Comparison of ENCODE assay signal across 12 cellular contexts in genomic region chr9:89750117-89750551, GRCh38.
A peak's percentile ranks its signal among the peaks of the same experiment; 100 is the strongest.
DNase-seq lines count a peak whose midpoint lies in the region; ATAC-seq and TF ChIP-seq lines count a peak whose summit lies in the region.
"Had no signal": no experiment of that assay in that cellular context is flagged by ENCODE, and none has a peak within 500 bp of the region (broad histone marks: within the 10 kb centered on the region; RNA-seq: fewer than 3 reads in every experiment).

No MANE protein-coding gene starts in this region.

- H3K4me2 ChIP-seq in MM.1S (ENCODE audit: low read depth, low read length) = no peak overlapping the region

- ATAC-seq in stimulated activated effector memory CD8-positive, alpha-beta T cell treated with anti-CD3 and anti-CD28 coated beads, Interleukin-12 subunit alpha, Interleukin-12 subunit beta, amount 100 ng/mL, for 72 hours = no peak
- ATAC-seq: activated T-cell treated with anti-CD3 and anti-CD28 coated beads, Interleukin-2, amount 50 U/mL, for 4 hours had no signal

- H3K36me3 Mint-ChIP-seq in endodermal cell (ENCODE audit: low read depth) (no peaks in the 10 kb centered on the region), neural crest cell (ENCODE audit: low read depth) (no peaks in the 10 kb centered on the region)
- H3K36me3 Mint-ChIP-seq in stimulated activated effector memory CD8-positive, alpha-beta T cell treated with anti-CD3 and anti-CD28 coated beads, Interleukin-12 subunit alpha, Interleukin-12 subunit beta, amount 100 ng/mL, for 72 hours = no peaks in the 10 kb centered on the region
- H3K36me3 Mint-ChIP-seq: CD14-positive monocyte had no signal

- H3K9ac ChIP-seq in endodermal cell (ENCODE audit: extremely low read depth, low read length, poor library complexity, severe bottlenecking) = no peak overlapping the region
- no peak overlapping the region for H3K9ac ChIP-seq in MM.1S (ENCODE audit: low read length)

- H3K9me3 ChIP-seq in endodermal cell (ENCODE audit: control insufficient read depth, low read length) = no peaks in the 10 kb centered on the region
- H3K9me3 ChIP-seq in MM.1S (replicated peaks; ENCODE audit: insufficient read depth, low read length) = no peaks in the 10 kb centered on the region

- no peaks in the 10 kb centered on the region for H3K79me2 ChIP-seq in MM.1S (ENCODE audit: low read length)

- no peaks in the 10 kb centered on the region for H3K4me1 ChIP-seq in endodermal cell (ENCODE audit: control insufficient read depth, insufficient read depth, low read length)
- H3K4me1 ChIP-seq in MM.1S (ENCODE audit: low read length) = peaks cover 5% of the 10 kb centered on the region; the same call in 1 of the 2 replicates

- no peaks in the 10 kb centered on the region for H3K27me3 Mint-ChIP-seq in endodermal cell (ENCODE audit: insufficient read depth)
- peaks cover 10% of the 10 kb centered on the region for H3K27me3 Mint-ChIP-seq in neural crest cell (ENCODE audit: low read depth)
- H3K27me3 Mint-ChIP-seq: central memory CD8-positive, alpha-beta T cell had no signal

- WGBS in endodermal cell (ENCODE audit: insufficient coverage in 1 of 2, insufficient read length in 1 of 2), 2 experiments = 90 to 92% methylated on average over 2 to 9 of the region's 9 CpGs

- no peak overlapping the region for H2AFZ ChIP-seq in MM.1S (ENCODE audit: low read length)

- no peak overlapping the region for H3K4me3 ChIP-seq in endodermal cell (ENCODE audit: low read length)
- no peak overlapping the region for H3K4me3 ChIP-seq in MM.1S (ENCODE audit: low read length)

- H3K27ac ChIP-seq in endodermal cell (ENCODE audit: low read depth, low read length) (peak overlapping the region; percentile 47), MM.1S (ENCODE audit: low read length) (no peak overlapping the region)

- H3K27me3 ChIP-seq in endodermal cell (ENCODE audit: control insufficient read depth, insufficient read depth, low read length, poor library complexity, severe bottlenecking) (no peaks in the 10 kb centered on the region), MM.1S (replicated peaks; ENCODE audit: insufficient read depth, low read length) (no peaks in the 10 kb centered on the region)

- TF ChIP-seq CTCF in endodermal cell (conservative IDR thresholded peaks at IDR 0.05) = no peak
- TF ChIP-seq CTCF in neural crest cell (conservative IDR thresholded peaks at IDR 0.05) = no peak
- TF ChIP-seq CTCF in MM.1S (IDR thresholded peaks at IDR 0.05; ENCODE audit: low read length) = no peak

- H3K9me3 Mint-ChIP-seq in endodermal cell = no peaks in the 10 kb centered on the region
- peaks cover 2% of the 10 kb centered on the region for H3K9me3 Mint-ChIP-seq in neural crest cell
- no peaks in the 10 kb centered on the region for H3K9me3 Mint-ChIP-seq in stimulated activated effector memory CD8-positive, alpha-beta T cell treated with anti-CD3 and anti-CD28 coated beads, Interleukin-12 subunit alpha, Interleukin-12 subunit beta, amount 100 ng/mL, for 72 hours
- H3K9me3 Mint-ChIP-seq: activated T-cell treated with anti-CD3 and anti-CD28 coated beads, Interleukin-2, amount 50 U/mL, for 4 hours; central memory CD8-positive, alpha-beta T cell had no signal

- peaks cover 4% of the 10 kb centered on the region for H3K4me1 Mint-ChIP-seq in endodermal cell
- peaks cover 51% of the 10 kb centered on the region for H3K4me1 Mint-ChIP-seq in neural crest cell
- peaks cover 19% of the 10 kb centered on the region for H3K4me1 Mint-ChIP-seq in stimulated activated effector memory CD8-positive, alpha-beta T cell treated with anti-CD3 and anti-CD28 coated beads, Interleukin-12 subunit alpha, Interleukin-12 subunit beta, amount 100 ng/mL, for 72 hours
- H3K4me1 Mint-ChIP-seq: CD14-positive monocyte had no signal

- no peaks in the 10 kb centered on the region for H4K20me1 ChIP-seq in MM.1S (ENCODE audit: insufficient read depth, low read length)

- H3K27ac Mint-ChIP-seq in endodermal cell (no peak overlapping the region), neural crest cell (ENCODE audit: unreplicated experiment) (peak overlapping the region; percentile 35)
- H3K27ac Mint-ChIP-seq in stimulated activated effector memory CD8-positive, alpha-beta T cell treated with anti-CD3 and anti-CD28 coated beads, Interleukin-12 subunit alpha, Interleukin-12 subunit beta, amount 100 ng/mL, for 72 hours = no peak overlapping the region

- H3K4me3 Mint-ChIP-seq in endodermal cell (no peak overlapping the region), neural crest cell (no peak overlapping the region)
- no peak overlapping the region for H3K4me3 Mint-ChIP-seq in stimulated activated effector memory CD8-positive, alpha-beta T cell treated with anti-CD3 and anti-CD28 coated beads, Interleukin-12 subunit alpha, Interleukin-12 subunit beta, amount 100 ng/mL, for 72 hours
- H3K4me3 Mint-ChIP-seq: activated T-cell treated with anti-CD3 and anti-CD28 coated beads, Interleukin-2, amount 50 U/mL, for 4 hours; CD14-positive monocyte; central memory CD8-positive, alpha-beta T cell had no signal

- DNase-seq in COR-L47 (lab: John Stamatoyannopoulos, UW) (peak; percentile 30), NCI-H2227 treated with DMSO at 0.1 percent for 48 hours (lab: John Stamatoyannopoulos, UW) (peak; percentile 17), endodermal cell (peak; percentile 61), neural crest cell (ENCODE audit: low read depth, low spot score) (no peak), DMS114 treated with DMSO at 0.1 percent for 48 hours (lab: John Stamatoyannopoulos, UW; ENCODE audit: unreplicated experiment) (no peak), MM.1S (no peak)
- DNase-seq in stimulated activated effector memory CD8-positive, alpha-beta T cell treated with anti-CD3 and anti-CD28 coated beads, Interleukin-12 subunit alpha, Interleukin-12 subunit beta, amount 100 ng/mL, for 72 hours (ENCODE audit: low spot score in 2 of 2) = no peak
- DNase-seq in activated CD8-positive, alpha-beta memory T cell treated with anti-CD3 and anti-CD28 coated beads, Interleukin-2, amount 50 U/mL, for 4 hours = no peak
- DNase-seq: activated T-cell treated with anti-CD3 and anti-CD28 coated beads, Interleukin-2, amount 50 U/mL, for 4 hours; foreskin fibroblast had no signal

- H3K36me3 ChIP-seq in endodermal cell (ENCODE audit: control insufficient read depth, insufficient read depth, low read length) (no peaks in the 10 kb centered on the region), MM.1S (replicated peaks; ENCODE audit: insufficient read depth, low read length) (no peaks in the 10 kb centered on the region)

- H3K9me2 ChIP-seq in MM.1S (replicated peaks; ENCODE audit: insufficient read depth, low read length) = no peaks in the 10 kb centered on the region

- H3F3A ChIP-seq in MM.1S (ENCODE audit: insufficient read depth, low read length) = no peaks in the 10 kb centered on the region

Comparison
In these comparisons a context has a peak if more than half of its experiments do, and no peak if none do; other contexts are left out.
1. DNase-seq: peak in COR-L47 (single experiment), NCI-H2227 treated with DMSO at 0.1 percent for 48 hours (single experiment) and endodermal cell (single experiment); none in neural crest cell (single experiment), stimulated activated effector memory CD8-positive, alpha-beta T cell treated with anti-CD3 and anti-CD28 coated beads, Interleukin-12 subunit alpha, Interleukin-12 subunit beta, amount 100 ng/mL, for 72 hours (0 of 2), DMS114 treated with DMSO at 0.1 percent for 48 hours (single experiment), MM.1S (single experiment) and activated CD8-positive, alpha-beta memory T cell treated with anti-CD3 and anti-CD28 coated beads, Interleukin-2, amount 50 U/mL, for 4 hours (single experiment).